3 cellular contexts compared by ENCODE assay signal in the genomic region with DNA sequence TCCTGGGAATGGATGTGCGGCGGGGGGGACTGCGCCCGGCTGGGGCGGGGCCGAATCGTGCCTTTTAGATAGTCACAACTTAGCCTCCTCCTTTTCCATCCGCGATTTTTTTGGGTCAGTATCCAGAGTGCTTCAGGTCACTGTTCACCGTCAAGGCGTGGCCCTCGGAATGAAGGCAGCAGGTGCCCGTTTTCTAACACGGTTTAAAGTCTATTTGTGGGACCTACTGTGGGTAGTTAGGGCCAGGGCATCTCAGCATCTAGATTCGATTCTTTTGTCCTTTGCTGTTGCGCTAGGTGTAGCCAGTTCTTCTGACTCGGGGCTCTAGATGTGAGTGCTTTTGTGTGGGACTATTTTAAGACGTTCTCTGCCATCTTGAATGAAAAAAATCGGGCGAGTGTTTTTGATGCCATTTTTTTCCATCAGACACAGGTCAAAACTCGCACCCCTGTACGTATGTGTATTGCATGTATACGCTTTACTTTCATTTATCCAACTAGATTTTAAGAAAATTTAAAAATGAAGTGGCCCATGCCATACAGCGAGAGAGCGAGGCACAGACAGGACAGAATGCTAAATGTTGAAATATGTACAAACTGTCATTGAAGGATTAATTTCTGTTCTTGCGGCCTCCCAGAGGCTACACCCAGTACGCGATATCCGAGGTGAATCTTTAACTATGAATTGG.
TF ChIP-seq lines count a peak whose summit lies in the region.

No MANE protein-coding gene starts in this region.

TF ChIP-seq in GM12891, 5 proteins besides CTCF, POLR2A, EP300 and RAD21 (continued from another document):
- TF ChIP-seq PAX5 (IDR thresholded peaks at IDR 0.05; ENCODE audit: insufficient read depth, low read length, severe bottlenecking) = no peak

TF ChIP-seq in Ishikawa, 13 proteins besides CTCF, POLR2A, EP300 and RAD21 (continued from another document):
- TF ChIP-seq TAF1 (IDR thresholded peaks at IDR 0.05; ENCODE audit: low read depth) (no peak), TEAD4 (IDR thresholded peaks at IDR 0.05) (no peak), TCF12 (IDR thresholded peaks at IDR 0.05; ENCODE audit: low read depth) (no peak)

TF ChIP-seq in HepG2, 621 proteins besides CTCF, POLR2A, EP300 and RAD21 (continues in another document):
- no peak for TF ChIP-seq TOE1 (CRISPR knock-in tag; IDR thresholded peaks at IDR 0.05)
- TF ChIP-seq, protein P1, sequence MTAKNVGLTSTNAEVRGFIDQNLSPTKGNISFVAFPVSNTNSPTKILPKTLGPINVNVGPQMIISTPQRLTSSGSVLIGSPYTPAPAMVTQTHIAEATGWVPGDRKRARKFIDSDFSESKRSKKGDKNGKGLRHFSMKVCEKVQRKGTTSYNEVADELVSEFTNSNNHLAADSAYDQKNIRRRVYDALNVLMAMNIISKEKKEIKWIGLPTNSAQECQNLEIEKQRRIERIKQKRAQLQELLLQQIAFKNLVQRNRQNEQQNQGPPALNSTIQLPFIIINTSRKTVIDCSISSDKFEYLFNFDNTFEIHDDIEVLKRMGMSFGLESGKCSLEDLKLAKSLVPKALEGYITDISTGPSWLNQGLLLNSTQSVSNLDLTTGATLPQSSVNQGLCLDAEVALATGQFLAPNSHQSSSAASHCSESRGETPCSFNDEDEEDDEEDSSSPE (CRISPR knock-in tag; IDR thresholded peaks at IDR 0.05) = no peak
- TF ChIP-seq ZC3H13 (CRISPR knock-in tag; IDR thresholded peaks at IDR 0.05) = peak; percentile 13; the same call in 1 of the 2 replicates
- no peak for TF ChIP-seq CBX2 (IDR thresholded peaks at IDR 0.05; ENCODE audit: low read depth, low read length)
- no peak for TF ChIP-seq CBX2 (CRISPR knock-in tag; IDR thresholded peaks at IDR 0.05; ENCODE audit: low read depth)
- TF ChIP-seq NFKBIZ (CRISPR knock-in tag; IDR thresholded peaks at IDR 0.05) = no peak
- TF ChIP-seq MTF1 (CRISPR knock-in tag; IDR thresholded peaks at IDR 0.05) = no peak
- TF ChIP-seq ZFP41 (CRISPR knock-in tag; IDR thresholded peaks at IDR 0.05; ENCODE audit: borderline replicate concordance) = no peak
- TF ChIP-seq NFE2L2 (IDR thresholded peaks at IDR 0.05; ENCODE audit: low read length) = no peak
- TF ChIP-seq ZNF616 (CRISPR knock-in tag; IDR thresholded peaks at IDR 0.05; ENCODE audit: low read depth) = no peak
- TF ChIP-seq ZNF816 (CRISPR knock-in tag; IDR thresholded peaks at IDR 0.05; ENCODE audit: borderline replicate concordance) = no peak
- TF ChIP-seq, protein P2, sequence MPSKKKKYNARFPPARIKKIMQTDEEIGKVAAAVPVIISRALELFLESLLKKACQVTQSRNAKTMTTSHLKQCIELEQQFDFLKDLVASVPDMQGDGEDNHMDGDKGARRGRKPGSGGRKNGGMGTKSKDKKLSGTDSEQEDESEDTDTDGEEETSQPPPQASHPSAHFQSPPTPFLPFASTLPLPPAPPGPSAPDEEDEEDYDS (CRISPR knock-in tag; IDR thresholded peaks at IDR 0.05) = no peak
- TF ChIP-seq, protein P3, sequence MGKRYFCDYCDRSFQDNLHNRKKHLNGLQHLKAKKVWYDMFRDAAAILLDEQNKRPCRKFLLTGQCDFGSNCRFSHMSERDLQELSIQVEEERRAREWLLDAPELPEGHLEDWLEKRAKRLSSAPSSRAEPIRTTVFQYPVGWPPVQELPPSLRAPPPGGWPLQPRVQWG (CRISPR knock-in tag; IDR thresholded peaks at IDR 0.05; ENCODE audit: borderline replicate concordance, low read depth) = no peak
- no peak for TF ChIP-seq ZNF607 (CRISPR knock-in tag; IDR thresholded peaks at IDR 0.05; ENCODE audit: borderline replicate concordance)
- no peak for TF ChIP-seq ZNF160 (CRISPR knock-in tag; IDR thresholded peaks at IDR 0.05)
- TF ChIP-seq ASH2L (IDR thresholded peaks at IDR 0.05; ENCODE audit: insufficient read length, low read depth, low read length) = peak; percentile 54
- TF ChIP-seq HDAC2 (CRISPR knock-in tag; IDR thresholded peaks at IDR 0.05) = no peak
- TF ChIP-seq, protein P4, sequence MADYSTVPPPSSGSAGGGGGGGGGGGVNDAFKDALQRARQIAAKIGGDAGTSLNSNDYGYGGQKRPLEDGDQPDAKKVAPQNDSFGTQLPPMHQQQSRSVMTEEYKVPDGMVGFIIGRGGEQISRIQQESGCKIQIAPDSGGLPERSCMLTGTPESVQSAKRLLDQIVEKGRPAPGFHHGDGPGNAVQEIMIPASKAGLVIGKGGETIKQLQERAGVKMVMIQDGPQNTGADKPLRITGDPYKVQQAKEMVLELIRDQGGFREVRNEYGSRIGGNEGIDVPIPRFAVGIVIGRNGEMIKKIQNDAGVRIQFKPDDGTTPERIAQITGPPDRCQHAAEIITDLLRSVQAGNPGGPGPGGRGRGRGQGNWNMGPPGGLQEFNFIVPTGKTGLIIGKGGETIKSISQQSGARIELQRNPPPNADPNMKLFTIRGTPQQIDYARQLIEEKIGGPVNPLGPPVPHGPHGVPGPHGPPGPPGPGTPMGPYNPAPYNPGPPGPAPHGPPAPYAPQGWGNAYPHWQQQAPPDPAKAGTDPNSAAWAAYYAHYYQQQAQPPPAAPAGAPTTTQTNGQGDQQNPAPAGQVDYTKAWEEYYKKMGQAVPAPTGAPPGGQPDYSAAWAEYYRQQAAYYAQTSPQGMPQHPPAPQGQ (CRISPR knock-in tag; IDR thresholded peaks at IDR 0.05; ENCODE audit: borderline replicate concordance) = no peak
- TF ChIP-seq RBAK (CRISPR knock-in tag; IDR thresholded peaks at IDR 0.05) = no peak
- no peak for TF ChIP-seq ZSCAN20 (CRISPR knock-in tag; IDR thresholded peaks at IDR 0.05; ENCODE audit: borderline replicate concordance)
- TF ChIP-seq, protein P5, sequence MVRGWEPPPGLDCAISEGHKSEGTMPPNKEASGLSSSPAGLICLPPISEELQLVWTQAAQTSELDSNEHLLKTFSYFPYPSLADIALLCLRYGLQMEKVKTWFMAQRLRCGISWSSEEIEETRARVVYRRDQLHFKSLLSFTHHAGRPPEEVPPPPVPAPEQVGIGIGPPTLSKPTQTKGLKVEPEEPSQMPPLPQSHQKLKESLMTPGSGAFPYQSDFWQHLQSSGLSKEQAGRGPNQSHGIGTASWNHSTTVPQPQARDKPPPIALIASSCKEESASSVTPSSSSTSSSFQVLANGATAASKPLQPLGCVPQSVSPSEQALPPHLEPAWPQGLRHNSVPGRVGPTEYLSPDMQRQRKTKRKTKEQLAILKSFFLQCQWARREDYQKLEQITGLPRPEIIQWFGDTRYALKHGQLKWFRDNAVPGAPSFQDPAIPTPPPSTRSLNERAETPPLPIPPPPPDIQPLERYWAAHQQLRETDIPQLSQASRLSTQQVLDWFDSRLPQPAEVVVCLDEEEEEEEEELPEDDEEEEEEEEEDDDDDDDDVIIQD (CRISPR knock-in tag; IDR thresholded peaks at IDR 0.05; ENCODE audit: low read depth) = 0 out of 2 replicates have a peak, but pooled peaks have one; percentile 27
- TF ChIP-seq MEIS1 (CRISPR knock-in tag; IDR thresholded peaks at IDR 0.05; ENCODE audit: borderline replicate concordance) = no peak
- TF ChIP-seq, protein P6, sequence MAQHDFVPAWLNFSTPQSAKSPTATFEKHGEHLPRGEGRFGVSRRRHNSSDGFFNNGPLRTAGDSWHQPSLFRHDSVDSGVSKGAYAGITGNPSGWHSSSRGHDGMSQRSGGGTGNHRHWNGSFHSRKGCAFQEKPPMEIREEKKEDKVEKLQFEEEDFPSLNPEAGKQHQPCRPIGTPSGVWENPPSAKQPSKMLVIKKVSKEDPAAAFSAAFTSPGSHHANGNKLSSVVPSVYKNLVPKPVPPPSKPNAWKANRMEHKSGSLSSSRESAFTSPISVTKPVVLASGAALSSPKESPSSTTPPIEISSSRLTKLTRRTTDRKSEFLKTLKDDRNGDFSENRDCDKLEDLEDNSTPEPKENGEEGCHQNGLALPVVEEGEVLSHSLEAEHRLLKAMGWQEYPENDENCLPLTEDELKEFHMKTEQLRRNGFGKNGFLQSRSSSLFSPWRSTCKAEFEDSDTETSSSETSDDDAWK (CRISPR knock-in tag; IDR thresholded peaks at IDR 0.05) = no peak
- TF ChIP-seq, protein P7, sequence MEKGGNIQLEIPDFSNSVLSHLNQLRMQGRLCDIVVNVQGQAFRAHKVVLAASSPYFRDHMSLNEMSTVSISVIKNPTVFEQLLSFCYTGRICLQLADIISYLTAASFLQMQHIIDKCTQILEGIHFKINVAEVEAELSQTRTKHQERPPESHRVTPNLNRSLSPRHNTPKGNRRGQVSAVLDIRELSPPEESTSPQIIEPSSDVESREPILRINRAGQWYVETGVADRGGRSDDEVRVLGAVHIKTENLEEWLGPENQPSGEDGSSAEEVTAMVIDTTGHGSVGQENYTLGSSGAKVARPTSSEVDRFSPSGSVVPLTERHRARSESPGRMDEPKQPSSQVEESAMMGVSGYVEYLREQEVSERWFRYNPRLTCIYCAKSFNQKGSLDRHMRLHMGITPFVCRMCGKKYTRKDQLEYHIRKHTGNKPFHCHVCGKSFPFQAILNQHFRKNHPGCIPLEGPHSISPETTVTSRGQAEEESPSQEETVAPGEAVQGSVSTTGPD (CRISPR knock-in tag; IDR thresholded peaks at IDR 0.05) = no peak
- no peak for TF ChIP-seq ZNF101 (CRISPR knock-in tag; IDR thresholded peaks at IDR 0.05; ENCODE audit: borderline replicate concordance, low read depth)
- TF ChIP-seq, protein P8, sequence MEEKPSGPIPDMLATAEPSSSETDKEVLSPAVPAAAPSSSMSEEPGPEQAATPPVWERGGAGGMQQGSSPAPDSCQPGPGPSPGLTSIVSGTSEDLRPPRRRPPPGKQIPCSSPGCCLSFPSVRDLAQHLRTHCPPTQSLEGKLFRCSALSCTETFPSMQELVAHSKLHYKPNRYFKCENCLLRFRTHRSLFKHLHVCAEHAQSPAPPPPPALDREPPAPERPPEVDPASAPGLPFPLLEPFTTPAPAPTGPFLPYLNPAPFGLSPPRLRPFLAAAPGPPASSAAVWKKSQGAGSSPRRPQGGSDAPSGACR (CRISPR knock-in tag; IDR thresholded peaks at IDR 0.05) = peak; percentile 33; the same call in 1 of the 2 replicates
- TF ChIP-seq, protein P9, sequence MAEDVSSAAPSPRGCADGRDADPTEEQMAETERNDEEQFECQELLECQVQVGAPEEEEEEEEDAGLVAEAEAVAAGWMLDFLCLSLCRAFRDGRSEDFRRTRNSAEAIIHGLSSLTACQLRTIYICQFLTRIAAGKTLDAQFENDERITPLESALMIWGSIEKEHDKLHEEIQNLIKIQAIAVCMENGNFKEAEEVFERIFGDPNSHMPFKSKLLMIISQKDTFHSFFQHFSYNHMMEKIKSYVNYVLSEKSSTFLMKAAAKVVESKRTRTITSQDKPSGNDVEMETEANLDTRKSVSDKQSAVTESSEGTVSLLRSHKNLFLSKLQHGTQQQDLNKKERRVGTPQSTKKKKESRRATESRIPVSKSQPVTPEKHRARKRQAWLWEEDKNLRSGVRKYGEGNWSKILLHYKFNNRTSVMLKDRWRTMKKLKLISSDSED (CRISPR knock-in tag; IDR thresholded peaks at IDR 0.05) = 0 out of 2 replicates have a peak, but pooled peaks have one; percentile 62
- no peak for TF ChIP-seq EZH2 (conservative IDR thresholded peaks at IDR 0.05; ENCODE audit: low read depth, low read length)
- no peak for TF ChIP-seq SMYD3 (CRISPR knock-in tag; IDR thresholded peaks at IDR 0.05)
- no peak for TF ChIP-seq PITX1 (CRISPR knock-in tag; IDR thresholded peaks at IDR 0.05)
- TF ChIP-seq, protein P10, sequence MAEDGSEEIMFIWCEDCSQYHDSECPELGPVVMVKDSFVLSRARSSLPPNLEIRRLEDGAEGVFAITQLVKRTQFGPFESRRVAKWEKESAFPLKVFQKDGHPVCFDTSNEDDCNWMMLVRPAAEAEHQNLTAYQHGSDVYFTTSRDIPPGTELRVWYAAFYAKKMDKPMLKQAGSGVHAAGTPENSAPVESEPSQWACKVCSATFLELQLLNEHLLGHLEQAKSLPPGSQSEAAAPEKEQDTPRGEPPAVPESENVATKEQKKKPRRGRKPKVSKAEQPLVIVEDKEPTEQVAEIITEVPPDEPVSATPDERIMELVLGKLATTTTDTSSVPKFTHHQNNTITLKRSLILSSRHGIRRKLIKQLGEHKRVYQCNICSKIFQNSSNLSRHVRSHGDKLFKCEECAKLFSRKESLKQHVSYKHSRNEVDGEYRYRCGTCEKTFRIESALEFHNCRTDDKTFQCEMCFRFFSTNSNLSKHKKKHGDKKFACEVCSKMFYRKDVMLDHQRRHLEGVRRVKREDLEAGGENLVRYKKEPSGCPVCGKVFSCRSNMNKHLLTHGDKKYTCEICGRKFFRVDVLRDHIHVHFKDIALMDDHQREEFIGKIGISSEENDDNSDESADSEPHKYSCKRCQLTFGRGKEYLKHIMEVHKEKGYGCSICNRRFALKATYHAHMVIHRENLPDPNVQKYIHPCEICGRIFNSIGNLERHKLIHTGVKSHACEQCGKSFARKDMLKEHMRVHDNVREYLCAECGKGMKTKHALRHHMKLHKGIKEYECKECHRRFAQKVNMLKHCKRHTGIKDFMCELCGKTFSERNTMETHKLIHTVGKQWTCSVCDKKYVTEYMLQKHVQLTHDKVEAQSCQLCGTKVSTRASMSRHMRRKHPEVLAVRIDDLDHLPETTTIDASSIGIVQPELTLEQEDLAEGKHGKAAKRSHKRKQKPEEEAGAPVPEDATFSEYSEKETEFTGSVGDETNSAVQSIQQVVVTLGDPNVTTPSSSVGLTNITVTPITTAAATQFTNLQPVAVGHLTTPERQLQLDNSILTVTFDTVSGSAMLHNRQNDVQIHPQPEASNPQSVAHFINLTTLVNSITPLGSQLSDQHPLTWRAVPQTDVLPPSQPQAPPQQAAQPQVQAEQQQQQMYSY (CRISPR knock-in tag; IDR thresholded peaks at IDR 0.05) = no peak
